ENCODE assay signal across 1 cellular context in genomic region chr19:47228168-47228936, GRCh38.
A peak's percentile ranks its signal among the peaks of the same experiment; 100 is the strongest.
TF ChIP-seq lines count a peak whose summit lies in the region.

No MANE protein-coding gene starts in this region.

TF ChIP-seq in K562, 482 proteins besides CTCF, POLR2A, EP300 and RAD21 (continued from another document and continues in another):
- TF ChIP-seq MAX (CRISPR knock-in tag; IDR thresholded peaks at IDR 0.05) (peak; percentile 52; the same call in 1 of the 2 replicates), ZBTB7A (IDR thresholded peaks at IDR 0.05; ENCODE audit: borderline replicate concordance, control insufficient read depth, low read depth, low read length) (no peak; the same call in 1 of the 2 replicates), MYNN (IDR thresholded peaks at IDR 0.05) (peak; percentile 78), MYNN (CRISPR knock-in tag; IDR thresholded peaks at IDR 0.05) (no peak), GATAD2B (IDR thresholded peaks at IDR 0.05; ENCODE audit: borderline replicate concordance) (no peak), UBTF (IDR thresholded peaks at IDR 0.05; ENCODE audit: borderline replicate concordance in 1 of 2, low read depth in 2 of 2, low read length in 2 of 2) (peak; percentile 36 to 62; a peak in 2 of 4 replicates), NR2C1 (IDR thresholded peaks at IDR 0.05) (no peak), NR2C1 (tag; IDR thresholded peaks at IDR 0.05) (no peak), HMG20A (CRISPR knock-in tag; conservative IDR thresholded peaks at IDR 0.05) (no peak), HDAC3 (IDR thresholded peaks at IDR 0.05; ENCODE audit: borderline replicate concordance, partially characterized antibody) (no peak), PRPF4 (IDR thresholded peaks at IDR 0.05; ENCODE audit: insufficient read depth, low read depth, low read length, poor library complexity, severe bottlenecking) (peak; percentile 53), HIVEP1 (CRISPR knock-in tag; IDR thresholded peaks at IDR 0.05) (no peak), MAZ (CRISPR knock-in tag; conservative IDR thresholded peaks at IDR 0.05 in 1 of 2, IDR thresholded peaks at IDR 0.05 in 1 of 2) (peak in 1 of 2 experiments; percentile 41; a peak in 1 of 4 replicates), ILK (tag; IDR thresholded peaks at IDR 0.05; ENCODE audit: borderline replicate concordance, low read depth) (no peak), ZNF398 (CRISPR knock-in tag; IDR thresholded peaks at IDR 0.05) (no peak), ZNF311 (CRISPR knock-in tag; IDR thresholded peaks at IDR 0.05) (no peak), IRF9 (tag; IDR thresholded peaks at IDR 0.05) (no peak), RBM22 (IDR thresholded peaks at IDR 0.05; ENCODE audit: low read depth, low read length, poor library complexity, severe bottlenecking) (peak; percentile 83), SETDB1 (IDR thresholded peaks at IDR 0.05; ENCODE audit: low read length) (no peak), ZNF740 (CRISPR knock-in tag; IDR thresholded peaks at IDR 0.05) (peak; percentile 73), ZNF740 (tag; IDR thresholded peaks at IDR 0.05) (no peak), SIRT6 (IDR thresholded peaks at IDR 0.05; ENCODE audit: low read depth, low read length) (no peak), ZBTB1 (CRISPR knock-in tag; IDR thresholded peaks at IDR 0.05; ENCODE audit: borderline replicate concordance, low read depth) (no peak; the same call in 1 of the 2 replicates), ZNF696 (CRISPR knock-in tag; conservative IDR thresholded peaks at IDR 0.05) (no peak), ZNF79 (CRISPR knock-in tag; IDR thresholded peaks at IDR 0.05; ENCODE audit: low read depth) (no peak), ZFP36 (IDR thresholded peaks at IDR 0.05; ENCODE audit: low read depth, low read length, partially characterized antibody) (no peak), PHF8 (IDR thresholded peaks at IDR 0.05; ENCODE audit: borderline replicate concordance, low read length) (peak; percentile 26; the same call in 1 of the 2 replicates), ATF3 (IDR thresholded peaks at IDR 0.05) (0 out of 2 replicates have a peak, but pooled peaks have one; percentile 7), ATF3 (CRISPR knock-in tag; conservative IDR thresholded peaks at IDR 0.05) (no peak), ZNF280B (CRISPR knock-in tag; IDR thresholded peaks at IDR 0.05) (no peak), TSC22D4 (tag; IDR thresholded peaks at IDR 0.05) (no peak), KDM5B (IDR thresholded peaks at IDR 0.05; ENCODE audit: insufficient replicate concordance, low read depth, low read length) (no peak), STAT5A (IDR thresholded peaks at IDR 0.05; ENCODE audit: borderline replicate concordance, low read length) (peak; percentile 35; the same call in 1 of the 2 replicates), E2F3 (CRISPR knock-in tag; IDR thresholded peaks at IDR 0.05) (0 out of 2 replicates have a peak, but pooled peaks have one; percentile 19), KLF13 (tag; IDR thresholded peaks at IDR 0.05; ENCODE audit: borderline replicate concordance, low read depth) (peak; percentile 70; the same call in 1 of the 2 replicates), JUN (IDR thresholded peaks at IDR 0.05; ENCODE audit: borderline replicate concordance, low read depth, low read length) (no peak), JUN (CRISPR knock-in tag; IDR thresholded peaks at IDR 0.05; ENCODE audit: borderline replicate concordance) (no peak), SUPT5H (IDR thresholded peaks at IDR 0.05) (peak; percentile 42; the same call in 1 of the 2 replicates), ATF7 (IDR thresholded peaks at IDR 0.05) (peak; percentile 34; the same call in 1 of the 2 replicates), POLR2B (IDR thresholded peaks at IDR 0.05; ENCODE audit: low read depth, partially characterized antibody) (peak; percentile 19), BRF2 (IDR thresholded peaks at IDR 0.05; ENCODE audit: borderline replicate concordance, insufficient read depth, insufficient read length) (no peak), CREB1 (IDR thresholded peaks at IDR 0.05) (no peak), CREB1 (CRISPR knock-in tag; IDR thresholded peaks at IDR 0.05) (peak; percentile 62), THRA (IDR thresholded peaks at IDR 0.05) (no peak), KAT7 (CRISPR knock-in tag; IDR thresholded peaks at IDR 0.05; ENCODE audit: borderline replicate concordance) (0 out of 2 replicates have a peak, but pooled peaks have one; percentile 36), CBX5 (IDR thresholded peaks at IDR 0.05; ENCODE audit: borderline replicate concordance, low read depth) (no peak), TARDBP (IDR thresholded peaks at IDR 0.05) (peak; percentile 88), ZFX (CRISPR knock-in tag; IDR thresholded peaks at IDR 0.05) (peak; percentile 6; the same call in 1 of the 2 replicates), ZBTB9 (CRISPR knock-in tag; IDR thresholded peaks at IDR 0.05) (0 out of 2 replicates have a peak, but pooled peaks have one; percentile 42), CTBP1 (IDR thresholded peaks at IDR 0.05; ENCODE audit: borderline replicate concordance) (0 out of 2 replicates have a peak, but pooled peaks have one; percentile 32), TFAP4 (CRISPR knock-in tag; IDR thresholded peaks at IDR 0.05; ENCODE audit: borderline replicate concordance) (peak; percentile 46; the same call in 1 of the 2 replicates), KLF6 (CRISPR knock-in tag; IDR thresholded peaks at IDR 0.05; ENCODE audit: borderline replicate concordance) (no peak), MEIS2 (IDR thresholded peaks at IDR 0.05; ENCODE audit: partially characterized antibody) (peak; percentile 5), FOXJ3 (CRISPR knock-in tag; IDR thresholded peaks at IDR 0.05) (no peak), HDAC1 (IDR thresholded peaks at IDR 0.05) (peak in 1 of 2 experiments; percentile 6; a peak in 2 of 4 replicates)
